Comparison of ENCODE assay signal across 1 cellular context in the genomic region with DNA sequence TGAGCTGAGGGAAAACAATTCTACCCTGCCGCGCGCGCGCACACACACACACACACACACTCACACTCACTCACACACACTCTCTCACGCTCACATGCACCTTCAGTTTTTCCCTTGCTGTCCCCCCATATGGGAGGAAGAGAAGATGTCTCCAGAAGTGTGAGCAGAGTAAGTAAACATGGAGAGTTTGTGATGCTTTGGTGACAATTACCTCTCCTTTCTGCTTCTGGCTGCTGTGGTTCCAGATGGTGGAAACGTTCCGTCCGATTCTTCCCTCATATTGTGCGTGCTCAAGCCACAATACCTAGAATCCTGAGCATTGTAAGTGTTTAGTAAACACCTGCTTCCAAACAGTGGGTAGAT.
TF ChIP-seq lines count a peak whose summit lies in the region.

No MANE protein-coding gene starts in this region.

TF ChIP-seq in HepG2, 621 proteins besides CTCF, POLR2A, EP300 and RAD21 (continued from another document):
- TF ChIP-seq, protein P1, sequence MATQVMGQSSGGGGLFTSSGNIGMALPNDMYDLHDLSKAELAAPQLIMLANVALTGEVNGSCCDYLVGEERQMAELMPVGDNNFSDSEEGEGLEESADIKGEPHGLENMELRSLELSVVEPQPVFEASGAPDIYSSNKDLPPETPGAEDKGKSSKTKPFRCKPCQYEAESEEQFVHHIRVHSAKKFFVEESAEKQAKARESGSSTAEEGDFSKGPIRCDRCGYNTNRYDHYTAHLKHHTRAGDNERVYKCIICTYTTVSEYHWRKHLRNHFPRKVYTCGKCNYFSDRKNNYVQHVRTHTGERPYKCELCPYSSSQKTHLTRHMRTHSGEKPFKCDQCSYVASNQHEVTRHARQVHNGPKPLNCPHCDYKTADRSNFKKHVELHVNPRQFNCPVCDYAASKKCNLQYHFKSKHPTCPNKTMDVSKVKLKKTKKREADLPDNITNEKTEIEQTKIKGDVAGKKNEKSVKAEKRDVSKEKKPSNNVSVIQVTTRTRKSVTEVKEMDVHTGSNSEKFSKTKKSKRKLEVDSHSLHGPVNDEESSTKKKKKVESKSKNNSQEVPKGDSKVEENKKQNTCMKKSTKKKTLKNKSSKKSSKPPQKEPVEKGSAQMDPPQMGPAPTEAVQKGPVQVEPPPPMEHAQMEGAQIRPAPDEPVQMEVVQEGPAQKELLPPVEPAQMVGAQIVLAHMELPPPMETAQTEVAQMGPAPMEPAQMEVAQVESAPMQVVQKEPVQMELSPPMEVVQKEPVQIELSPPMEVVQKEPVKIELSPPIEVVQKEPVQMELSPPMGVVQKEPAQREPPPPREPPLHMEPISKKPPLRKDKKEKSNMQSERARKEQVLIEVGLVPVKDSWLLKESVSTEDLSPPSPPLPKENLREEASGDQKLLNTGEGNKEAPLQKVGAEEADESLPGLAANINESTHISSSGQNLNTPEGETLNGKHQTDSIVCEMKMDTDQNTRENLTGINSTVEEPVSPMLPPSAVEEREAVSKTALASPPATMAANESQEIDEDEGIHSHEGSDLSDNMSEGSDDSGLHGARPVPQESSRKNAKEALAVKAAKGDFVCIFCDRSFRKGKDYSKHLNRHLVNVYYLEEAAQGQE (IDR thresholded peaks at IDR 0.05; ENCODE audit: borderline replicate concordance in 1 of 2, low read depth in 1 of 2, low read length in 2 of 2) = no peak
- 0 out of 2 replicates have a peak, but pooled peaks have one; percentile 11 for TF ChIP-seq FOXA3 (CRISPR knock-in tag; IDR thresholded peaks at IDR 0.05)
- TF ChIP-seq ONECUT2 (CRISPR knock-in tag; IDR thresholded peaks at IDR 0.05) = no peak
- TF ChIP-seq, protein P2, sequence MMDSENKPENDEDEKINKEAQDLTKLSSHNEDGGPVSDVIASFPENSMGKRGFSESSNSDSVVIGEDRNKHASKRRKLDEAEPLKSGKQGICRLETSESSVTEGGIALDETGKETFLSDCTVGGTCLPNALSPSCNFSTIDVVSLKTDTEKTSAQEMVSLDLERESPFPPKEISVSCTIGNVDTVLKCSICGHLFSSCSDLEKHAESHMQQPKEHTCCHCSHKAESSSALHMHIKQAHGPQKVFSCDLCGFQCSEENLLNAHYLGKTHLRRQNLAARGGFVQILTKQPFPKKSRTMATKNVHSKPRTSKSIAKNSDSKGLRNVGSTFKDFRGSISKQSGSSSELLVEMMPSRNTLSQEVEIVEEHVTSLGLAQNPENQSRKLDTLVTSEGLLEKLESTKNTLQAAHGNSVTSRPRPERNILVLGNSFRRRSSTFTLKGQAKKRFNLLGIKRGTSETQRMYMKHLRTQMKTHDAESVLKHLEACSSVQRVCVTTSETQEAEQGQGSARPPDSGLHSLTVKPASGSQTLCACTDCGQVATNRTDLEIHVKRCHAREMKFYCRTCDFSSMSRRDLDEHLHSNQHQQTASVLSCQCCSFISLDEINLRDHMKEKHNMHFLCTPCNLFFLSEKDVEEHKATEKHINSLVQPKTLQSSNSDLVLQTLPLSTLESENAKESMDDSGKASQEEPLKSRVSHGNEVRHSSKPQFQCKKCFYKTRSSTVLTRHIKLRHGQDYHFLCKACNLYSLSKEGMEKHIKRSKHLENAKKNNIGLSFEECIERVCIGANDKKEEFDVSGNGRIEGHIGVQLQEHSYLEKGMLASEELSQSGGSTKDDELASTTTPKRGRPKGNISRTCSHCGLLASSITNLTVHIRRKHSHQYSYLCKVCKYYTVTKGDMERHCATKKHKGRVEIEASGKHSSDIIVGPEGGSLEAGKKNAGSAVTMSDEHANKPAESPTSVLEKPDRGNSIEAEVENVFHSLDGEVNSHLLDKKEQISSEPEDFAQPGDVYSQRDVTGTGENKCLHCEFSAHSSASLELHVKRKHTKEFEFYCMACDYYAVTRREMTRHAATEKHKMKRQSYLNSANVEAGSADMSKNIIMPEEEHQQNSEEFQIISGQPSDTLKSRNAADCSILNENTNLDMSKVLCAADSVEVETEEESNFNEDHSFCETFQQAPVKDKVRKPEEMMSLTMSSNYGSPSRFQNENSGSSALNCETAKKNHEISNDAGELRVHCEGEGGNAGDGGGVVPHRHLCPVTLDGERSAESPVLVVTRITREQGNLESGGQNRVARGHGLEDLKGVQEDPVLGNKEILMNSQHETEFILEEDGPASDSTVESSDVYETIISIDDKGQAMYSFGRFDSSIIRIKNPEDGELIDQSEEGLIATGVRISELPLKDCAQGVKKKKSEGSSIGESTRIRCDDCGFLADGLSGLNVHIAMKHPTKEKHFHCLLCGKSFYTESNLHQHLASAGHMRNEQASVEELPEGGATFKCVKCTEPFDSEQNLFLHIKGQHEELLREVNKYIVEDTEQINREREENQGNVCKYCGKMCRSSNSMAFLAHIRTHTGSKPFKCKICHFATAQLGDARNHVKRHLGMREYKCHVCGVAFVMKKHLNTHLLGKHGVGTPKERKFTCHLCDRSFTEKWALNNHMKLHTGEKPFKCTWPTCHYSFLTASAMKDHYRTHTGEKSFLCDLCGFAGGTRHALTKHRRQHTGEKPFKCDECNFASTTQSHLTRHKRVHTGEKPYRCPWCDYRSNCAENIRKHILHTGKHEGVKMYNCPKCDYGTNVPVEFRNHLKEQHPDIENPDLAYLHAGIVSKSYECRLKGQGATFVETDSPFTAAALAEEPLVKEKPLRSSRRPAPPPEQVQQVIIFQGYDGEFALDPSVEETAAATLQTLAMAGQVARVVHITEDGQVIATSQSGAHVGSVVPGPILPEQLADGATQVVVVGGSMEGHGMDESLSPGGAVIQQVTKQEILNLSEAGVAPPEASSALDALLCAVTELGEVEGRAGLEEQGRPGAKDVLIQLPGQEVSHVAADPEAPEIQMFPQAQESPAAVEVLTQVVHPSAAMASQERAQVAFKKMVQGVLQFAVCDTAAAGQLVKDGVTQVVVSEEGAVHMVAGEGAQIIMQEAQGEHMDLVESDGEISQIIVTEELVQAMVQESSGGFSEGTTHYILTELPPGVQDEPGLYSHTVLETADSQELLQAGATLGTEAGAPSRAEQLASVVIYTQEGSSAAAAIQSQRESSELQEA (CRISPR knock-in tag; IDR thresholded peaks at IDR 0.05; ENCODE audit: not compliant biosample characterization) = no peak
- no peak for TF ChIP-seq EED (CRISPR knock-in tag; IDR thresholded peaks at IDR 0.05)
- TF ChIP-seq ZNF20 (CRISPR knock-in tag; IDR thresholded peaks at IDR 0.05) = no peak
- TF ChIP-seq PAWR (CRISPR knock-in tag; IDR thresholded peaks at IDR 0.05; ENCODE audit: borderline replicate concordance) = no peak
- no peak for TF ChIP-seq ZKSCAN8 (CRISPR knock-in tag; IDR thresholded peaks at IDR 0.05; ENCODE audit: borderline replicate concordance)
- TF ChIP-seq ZNF674 (CRISPR knock-in tag; IDR thresholded peaks at IDR 0.05; ENCODE audit: low read depth) = no peak
- no peak for TF ChIP-seq TRIM24 (CRISPR knock-in tag; IDR thresholded peaks at IDR 0.05)
- no peak for TF ChIP-seq ZNF792 (CRISPR knock-in tag; IDR thresholded peaks at IDR 0.05)
- TF ChIP-seq ATF7 (IDR thresholded peaks at IDR 0.05) = no peak
- TF ChIP-seq ATF7 (CRISPR knock-in tag; IDR thresholded peaks at IDR 0.05) = 0 out of 2 replicates have a peak, but pooled peaks have one; percentile 23
